ENCODE assay signal across 8 cellular contexts in genomic region chr7:88218836-88219605, GRCh38. TPM values are rescaled to one million over a fixed set of nuclear protein-coding genes. Genes with fewer than 3 reads are reported as not detected.
DNase-seq lines count a peak whose midpoint lies in the region; ATAC-seq and TF ChIP-seq lines count a peak whose summit lies in the region.

No MANE protein-coding gene starts in this region.

- 4 to 7% methylated on average over 27 of the region's 27 CpGs for WGBS in lower leg skin, 2 donors

- peak; percentile 39 for DNase-seq in activated CD4-positive, CD25-positive, alpha-beta regulatory T cell treated with anti-CD3 and anti-CD28 coated beads, Interleukin-2, amount 50 U/mL, for 72 hours
- peak; percentile 21 for DNase-seq in NCI-H146 treated with DMSO at 0.1 percent for 48 hours (lab: John Stamatoyannopoulos, UW; ENCODE audit: unreplicated experiment)
- DNase-seq in WERI-Rb-1, result peak; percentile 24
- DNase-seq in dermis microvascular lymphatic vessel endothelial cell (ENCODE audit: low read depth in 2 of 2), result peak; percentile 26 to 76
- DNase-seq in lower leg skin (ENCODE audit: low spot score in 2 of 2), result peak; percentile 37 to 87
- peak; percentile 11 to 27 for DNase-seq in stimulated activated CD8-positive, alpha-beta memory T cell treated with anti-CD3 and anti-CD28 coated beads, Interleukin-2, amount 100 ng/mL, for 48 hours (ENCODE audit: low read depth in 2 of 2)

- H3K27ac ChIP-seq in WERI-Rb-1, result no peak overlapping the region

- no peak for ATAC-seq in activated CD4-positive, CD25-positive, alpha-beta regulatory T cell treated with anti-CD3 and anti-CD28 coated beads, Interleukin-2, amount 50 U/mL, for 24 hours
- ATAC-seq in HG02678 (IDR thresholded peaks at IDR 0.05; ENCODE audit: unreplicated experiment), result peak; percentile 24

- TF ChIP-seq CTCF in WERI-Rb-1 (IDR thresholded peaks at IDR 0.05; ENCODE audit: low read depth, low read length) (no peak), lower leg skin (IDR thresholded peaks at IDR 0.05) (no peak)

- H3K4me3 ChIP-seq in WERI-Rb-1 (ENCODE audit: low read depth, low read length) (peak overlapping the region; percentile 82), lower leg skin (ENCODE audit: low read depth, poor library complexity, severe bottlenecking) (peak overlapping the region; percentile 85)

- H3K27me3 ChIP-seq in WERI-Rb-1 (ENCODE audit: insufficient read depth, low read depth, severe bottlenecking), result no peaks in the 10 kb centered on the region

- no peaks in the 10 kb centered on the region for H3K9me3 ChIP-seq in WERI-Rb-1 (ENCODE audit: severe bottlenecking)

- intact Hi-C loops in lower leg skin (cut with DNase I; ENCODE audit: low total_unique reads), result loop anchor here (10.0 kb wide), 1 partner anchor 1284 kb away; no protein-coding TSS in a partner anchor

- TF ChIP-seq POLR2A in lower leg skin (IDR thresholded peaks at IDR 0.05), result no peak

- H3K36me3 ChIP-seq in WERI-Rb-1, result peaks cover 31% of the 10 kb centered on the region; the same call in 1 of the 2 replicates

RNA-seq across cellular contexts. Expression of gene SRI, which starts 0.8 kb away (rescaled TPM):
- total RNA-seq in dermis microvascular lymphatic vessel endothelial cell (110 and 119 TPM in 2 replicates), lower leg skin (10 to 100 TPM; 24.6 to 43.9 (median 42.2) TPM)
